ENCODE assay signal across 9 cellular contexts in the genomic region with DNA sequence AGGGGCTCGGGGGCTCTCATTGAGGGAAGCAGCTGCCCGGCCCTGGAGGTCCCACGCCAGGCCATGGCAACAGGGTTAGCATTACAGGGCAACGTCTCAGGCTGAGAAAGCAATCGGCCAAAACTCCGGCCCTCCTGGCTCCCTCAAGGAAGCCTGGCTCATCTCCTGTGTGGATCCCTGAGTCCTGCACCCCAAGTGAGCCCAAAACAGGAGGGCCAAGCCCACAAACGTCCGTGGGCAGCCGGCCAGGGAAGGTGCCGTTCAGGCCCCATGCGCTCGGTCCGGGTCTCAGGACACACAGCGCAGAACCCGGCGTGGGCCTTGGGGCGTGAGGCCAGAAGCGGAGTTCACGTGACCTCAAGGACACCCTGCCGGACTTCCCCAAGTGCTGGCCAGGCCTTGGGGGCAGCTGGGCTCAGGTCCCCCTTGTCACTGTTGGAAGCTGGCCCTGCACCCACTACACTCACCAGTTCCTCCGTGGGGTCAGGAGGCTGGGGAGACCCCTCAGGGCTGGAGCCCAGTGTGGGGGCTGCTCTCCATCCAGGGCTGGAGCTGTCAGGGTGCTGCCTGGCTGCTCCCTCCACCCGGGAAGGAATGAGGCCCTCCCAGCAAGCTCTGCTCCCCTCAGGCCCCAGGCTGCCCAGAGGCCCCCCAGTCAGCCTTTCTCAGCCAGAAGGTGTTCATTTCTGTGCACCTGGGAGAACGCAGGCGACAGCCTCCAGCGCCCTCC. TPM values are rescaled to one million over a fixed set of nuclear protein-coding genes. Genes with fewer than 3 reads are reported as not detected.
DNase-seq lines count a peak whose midpoint lies in the region; ATAC-seq and TF ChIP-seq lines count a peak whose summit lies in the region.
"Had no signal": no experiment of that assay in that cellular context is flagged by ENCODE, and none has a peak within 500 bp of the region (broad histone marks: within the 10 kb centered on the region; RNA-seq: fewer than 3 reads in every experiment).

No MANE protein-coding gene starts in this region.

- H3K27me3 Mint-ChIP-seq in activated T-cell treated with anti-CD3 and anti-CD28 coated beads, Interleukin-2, amount 50 U/mL, for 24 hours = no peaks in the 10 kb centered on the region
- no peaks in the 10 kb centered on the region for H3K27me3 Mint-ChIP-seq in osteocyte (ENCODE audit: unreplicated experiment)

- no peak for TF ChIP-seq POLR2A in right lobe of liver (IDR thresholded peaks at IDR 0.05)

- no peaks in the 10 kb centered on the region for H3K36me3 ChIP-seq in right lobe of liver

- no peaks in the 10 kb centered on the region for H3K27me3 ChIP-seq in right lobe of liver

- peaks cover 3% of the 10 kb centered on the region for H3K4me1 Mint-ChIP-seq in activated T-cell treated with anti-CD3 and anti-CD28 coated beads, Interleukin-2, amount 50 U/mL, for 24 hours (ENCODE audit: low read depth)
- H3K4me1 Mint-ChIP-seq in osteocyte (ENCODE audit: unreplicated experiment) = peaks cover 18% of the 10 kb centered on the region

- H3K4me3 Mint-ChIP-seq in activated T-cell treated with anti-CD3 and anti-CD28 coated beads, Interleukin-2, amount 50 U/mL, for 24 hours = peak overlapping the region; percentile 18
- no peak overlapping the region for H3K4me3 Mint-ChIP-seq in osteocyte (ENCODE audit: unreplicated experiment)

- no peaks in the 10 kb centered on the region for H3K9me3 ChIP-seq in right lobe of liver

- no peak overlapping the region for H3K27ac ChIP-seq in right lobe of liver

- H3K36me3 Mint-ChIP-seq in activated T-cell treated with anti-CD3 and anti-CD28 coated beads, Interleukin-2, amount 50 U/mL, for 24 hours (ENCODE audit: low read depth) = no peaks in the 10 kb centered on the region
- H3K36me3 Mint-ChIP-seq in osteocyte (ENCODE audit: unreplicated experiment) = no peaks in the 10 kb centered on the region

- no peak overlapping the region for H3K4me3 ChIP-seq in right lobe of liver

- DNase-seq in activated naive CD4-positive, alpha-beta T cell treated with anti-CD3 and anti-CD28 coated beads, Interleukin-2, amount 50 U/mL, for 16 hours = peak; percentile 10
- DNase-seq in activated naive CD4-positive, alpha-beta T cell (lab: John Stamatoyannopoulos, UW) = no peak
- no peak for DNase-seq in activated T-cell treated with anti-CD3 and anti-CD28 coated beads, Interleukin-2, amount 50 U/mL, for 24 hours
- peak in 2 of 3 donors; percentile 60 to 74 for DNase-seq in right lobe of liver
- peak; percentile 52 for DNase-seq in ureter (ENCODE audit: low spot score)
- DNase-seq in osteocyte (ENCODE audit: extremely low spot score, unreplicated experiment) = no peak
- DNase-seq: Kasumi-1 had no signal

- H3K27ac Mint-ChIP-seq in activated T-cell treated with anti-CD3 and anti-CD28 coated beads, Interleukin-2, amount 50 U/mL, for 24 hours = peak overlapping the region; percentile 81
- no peak overlapping the region for H3K27ac Mint-ChIP-seq in osteocyte (ENCODE audit: unreplicated experiment)

- 7% methylated on average over 3 of the region's 25 CpGs for WGBS in right lobe of liver (ENCODE audit: insufficient coverage, low coverage, low lambda C conversion rate, missing lambda C conversion rate)

- intact Hi-C loops in right lobe of liver (cut with DNase I) = loop anchor here in 1 of 2 donors (10.0 kb wide), 1 partner anchor 246 kb away; no protein-coding TSS in a partner anchor

- no peaks in the 10 kb centered on the region for H3K4me1 ChIP-seq in right lobe of liver

- ATAC-seq in right lobe of liver (peak; percentile 48 to 64 (median 56)), GM18873 (IDR thresholded peaks at IDR 0.05; ENCODE audit: low FRiP score, unreplicated experiment) (no peak), HG03139 (IDR thresholded peaks at IDR 0.05; ENCODE audit: unreplicated experiment) (no peak)

- TF ChIP-seq CTCF in right lobe of liver (IDR thresholded peaks at IDR 0.05) (no peak), osteocyte (IDR thresholded peaks at IDR 0.05) (no peak)

- H3K9me3 Mint-ChIP-seq in activated T-cell treated with anti-CD3 and anti-CD28 coated beads, Interleukin-2, amount 50 U/mL, for 24 hours = peaks cover 5% of the 10 kb centered on the region
- no peaks in the 10 kb centered on the region for H3K9me3 Mint-ChIP-seq in osteocyte (ENCODE audit: unreplicated experiment)

RNA-seq across cellular contexts. Expression of gene PWWP2B, which starts 7.9 kb away (rescaled TPM):
- total RNA-seq in right lobe of liver = 10 to 100 TPM in 1 of 6 experiments, 1 to 10 TPM in 5; 3.0 to 12.2 (median 5.1) TPM
- 46.0 TPM for total RNA-seq in ureter
- total RNA-seq in osteocyte = 12.9 and 14.6 TPM in 2 replicates

RNA-seq across cellular contexts. Expression of gene LRRC27, which starts 57.1 kb away (rescaled TPM):
- total RNA-seq in right lobe of liver (1 to 10 TPM; 2.2 to 5.4 (median 3.2) TPM), ureter (15.1 TPM), osteocyte (17.9 and 18.9 TPM in 2 replicates)

Comparison
In these comparisons a context has a peak if more than half of its experiments do, and no peak if none do; other contexts are left out.
1. DNase-seq: peak in activated naive CD4-positive, alpha-beta T cell treated with anti-CD3 and anti-CD28 coated beads, Interleukin-2, amount 50 U/mL, for 16 hours (single experiment), right lobe of liver (2 of 3) and ureter (single experiment); none in activated naive CD4-positive, alpha-beta T cell (0 of 4), activated T-cell treated with anti-CD3 and anti-CD28 coated beads, Interleukin-2, amount 50 U/mL, for 24 hours (single experiment) and osteocyte (single experiment).
2. ATAC-seq: peak in right lobe of liver (4 of 4); none in GM18873 (single experiment) and HG03139 (single experiment).